In genomic region chr17:63842540-63843386, GRCh38 we compare ENCODE assay signal across 1 cellular context.
A peak's percentile ranks its signal among the peaks of the same experiment; 100 is the strongest.
TF ChIP-seq lines count a peak whose summit lies in the region.

TSS of gene SMARCD2 (minus strand) at chr17:63842685. CDS start at chr17:63842674, 11 bp downstream.

TF ChIP-seq in K562, 482 proteins besides CTCF, POLR2A, EP300 and RAD21 (continued from another document and continues in another):
- TF ChIP-seq ZNF124 (CRISPR knock-in tag; IDR thresholded peaks at IDR 0.05) (no peak), MYNN (IDR thresholded peaks at IDR 0.05) (peak; percentile 64), MYNN (CRISPR knock-in tag; IDR thresholded peaks at IDR 0.05) (no peak), ZNF707 (CRISPR knock-in tag; conservative IDR thresholded peaks at IDR 0.05) (no peak), ATF1 (CRISPR knock-in tag; IDR thresholded peaks at IDR 0.05) (peak; percentile 65), ATF1 (tag; IDR thresholded peaks at IDR 0.05) (peak; percentile 81), MTF1 (CRISPR knock-in tag; IDR thresholded peaks at IDR 0.05; ENCODE audit: borderline replicate concordance) (0 out of 2 replicates have a peak, but pooled peaks have one; percentile 16), TOE1 (IDR thresholded peaks at IDR 0.05; ENCODE audit: borderline replicate concordance) (peak; percentile 97), TOE1 (CRISPR knock-in tag; IDR thresholded peaks at IDR 0.05; ENCODE audit: borderline replicate concordance, low read depth) (peak; percentile 86; the same call in 1 of the 2 replicates), TBL1XR1 (IDR thresholded peaks at IDR 0.05; ENCODE audit: low read length in 2 of 2) (peak; percentile 75 to 88), SMARCE1 (IDR thresholded peaks at IDR 0.05) (peak; percentile 19), ZSCAN32 (CRISPR knock-in tag; IDR thresholded peaks at IDR 0.05) (no peak; the same call in 1 of the 2 replicates), TCFL5 (CRISPR knock-in tag; conservative IDR thresholded peaks at IDR 0.05) (no peak), HDAC6 (IDR thresholded peaks at IDR 0.05; ENCODE audit: low read depth, low read length) (no peak), CBX2 (IDR thresholded peaks at IDR 0.05; ENCODE audit: insufficient read depth, low read length, poor library complexity, severe bottlenecking) (no peak), HDAC3 (IDR thresholded peaks at IDR 0.05; ENCODE audit: borderline replicate concordance, partially characterized antibody) (peak; percentile 100), PBX2 (CRISPR knock-in tag; IDR thresholded peaks at IDR 0.05; ENCODE audit: low read depth) (no peak), PBX2 (tag; conservative IDR thresholded peaks at IDR 0.05; ENCODE audit: low read depth) (no peak), SRSF1 (IDR thresholded peaks at IDR 0.05; ENCODE audit: low read depth, low read length) (no peak), ZKSCAN1 (IDR thresholded peaks at IDR 0.05; ENCODE audit: low read depth, low read length) (peak; percentile 82; the same call in 1 of the 2 replicates), ZNF696 (CRISPR knock-in tag; conservative IDR thresholded peaks at IDR 0.05) (no peak), ZBTB49 (CRISPR knock-in tag; IDR thresholded peaks at IDR 0.05; ENCODE audit: borderline replicate concordance) (peak; percentile 57; the same call in 1 of the 2 replicates), KAT8 (IDR thresholded peaks at IDR 0.05; ENCODE audit: low read depth) (no peak), TBP (optimal IDR thresholded peaks at IDR 0.05; ENCODE audit: low read depth, low read length) (peak; percentile 79), RAD51 (IDR thresholded peaks at IDR 0.05; ENCODE audit: borderline replicate concordance, low read depth) (0 out of 2 replicates have a peak, but pooled peaks have one; percentile 27), ZNF140 (CRISPR knock-in tag; IDR thresholded peaks at IDR 0.05) (no peak), BRF1 (IDR thresholded peaks at IDR 0.05; ENCODE audit: borderline replicate concordance, extremely low read depth, insufficient read length) (no peak)
- TF ChIP-seq, protein P1, sequence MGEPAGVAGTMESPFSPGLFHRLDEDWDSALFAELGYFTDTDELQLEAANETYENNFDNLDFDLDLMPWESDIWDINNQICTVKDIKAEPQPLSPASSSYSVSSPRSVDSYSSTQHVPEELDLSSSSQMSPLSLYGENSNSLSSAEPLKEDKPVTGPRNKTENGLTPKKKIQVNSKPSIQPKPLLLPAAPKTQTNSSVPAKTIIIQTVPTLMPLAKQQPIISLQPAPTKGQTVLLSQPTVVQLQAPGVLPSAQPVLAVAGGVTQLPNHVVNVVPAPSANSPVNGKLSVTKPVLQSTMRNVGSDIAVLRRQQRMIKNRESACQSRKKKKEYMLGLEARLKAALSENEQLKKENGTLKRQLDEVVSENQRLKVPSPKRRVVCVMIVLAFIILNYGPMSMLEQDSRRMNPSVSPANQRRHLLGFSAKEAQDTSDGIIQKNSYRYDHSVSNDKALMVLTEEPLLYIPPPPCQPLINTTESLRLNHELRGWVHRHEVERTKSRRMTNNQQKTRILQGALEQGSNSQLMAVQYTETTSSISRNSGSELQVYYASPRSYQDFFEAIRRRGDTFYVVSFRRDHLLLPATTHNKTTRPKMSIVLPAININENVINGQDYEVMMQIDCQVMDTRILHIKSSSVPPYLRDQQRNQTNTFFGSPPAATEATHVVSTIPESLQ (CRISPR knock-in tag; IDR thresholded peaks at IDR 0.05): peak; percentile 39; the same call in 1 of the 2 replicates
- TF ChIP-seq, protein P2, sequence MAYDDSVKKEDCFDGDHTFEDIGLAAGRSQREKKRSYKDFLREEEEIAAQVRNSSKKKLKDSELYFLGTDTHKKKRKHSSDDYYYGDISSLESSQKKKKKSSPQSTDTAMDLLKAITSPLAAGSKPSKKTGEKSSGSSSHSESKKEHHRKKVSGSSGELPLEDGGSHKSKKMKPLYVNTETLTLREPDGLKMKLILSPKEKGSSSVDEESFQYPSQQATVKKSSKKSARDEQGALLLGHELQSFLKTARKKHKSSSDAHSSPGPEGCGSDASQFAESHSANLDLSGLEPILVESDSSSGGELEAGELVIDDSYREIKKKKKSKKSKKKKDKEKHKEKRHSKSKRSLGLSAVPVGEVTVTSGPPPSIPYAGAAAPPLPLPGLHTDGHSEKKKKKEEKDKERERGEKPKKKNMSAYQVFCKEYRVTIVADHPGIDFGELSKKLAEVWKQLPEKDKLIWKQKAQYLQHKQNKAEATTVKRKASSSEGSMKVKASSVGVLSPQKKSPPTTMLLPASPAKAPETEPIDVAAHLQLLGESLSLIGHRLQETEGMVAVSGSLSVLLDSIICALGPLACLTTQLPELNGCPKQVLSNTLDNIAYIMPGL (CRISPR knock-in tag; IDR thresholded peaks at IDR 0.05): peak; percentile 94
- TF ChIP-seq, protein P3, sequence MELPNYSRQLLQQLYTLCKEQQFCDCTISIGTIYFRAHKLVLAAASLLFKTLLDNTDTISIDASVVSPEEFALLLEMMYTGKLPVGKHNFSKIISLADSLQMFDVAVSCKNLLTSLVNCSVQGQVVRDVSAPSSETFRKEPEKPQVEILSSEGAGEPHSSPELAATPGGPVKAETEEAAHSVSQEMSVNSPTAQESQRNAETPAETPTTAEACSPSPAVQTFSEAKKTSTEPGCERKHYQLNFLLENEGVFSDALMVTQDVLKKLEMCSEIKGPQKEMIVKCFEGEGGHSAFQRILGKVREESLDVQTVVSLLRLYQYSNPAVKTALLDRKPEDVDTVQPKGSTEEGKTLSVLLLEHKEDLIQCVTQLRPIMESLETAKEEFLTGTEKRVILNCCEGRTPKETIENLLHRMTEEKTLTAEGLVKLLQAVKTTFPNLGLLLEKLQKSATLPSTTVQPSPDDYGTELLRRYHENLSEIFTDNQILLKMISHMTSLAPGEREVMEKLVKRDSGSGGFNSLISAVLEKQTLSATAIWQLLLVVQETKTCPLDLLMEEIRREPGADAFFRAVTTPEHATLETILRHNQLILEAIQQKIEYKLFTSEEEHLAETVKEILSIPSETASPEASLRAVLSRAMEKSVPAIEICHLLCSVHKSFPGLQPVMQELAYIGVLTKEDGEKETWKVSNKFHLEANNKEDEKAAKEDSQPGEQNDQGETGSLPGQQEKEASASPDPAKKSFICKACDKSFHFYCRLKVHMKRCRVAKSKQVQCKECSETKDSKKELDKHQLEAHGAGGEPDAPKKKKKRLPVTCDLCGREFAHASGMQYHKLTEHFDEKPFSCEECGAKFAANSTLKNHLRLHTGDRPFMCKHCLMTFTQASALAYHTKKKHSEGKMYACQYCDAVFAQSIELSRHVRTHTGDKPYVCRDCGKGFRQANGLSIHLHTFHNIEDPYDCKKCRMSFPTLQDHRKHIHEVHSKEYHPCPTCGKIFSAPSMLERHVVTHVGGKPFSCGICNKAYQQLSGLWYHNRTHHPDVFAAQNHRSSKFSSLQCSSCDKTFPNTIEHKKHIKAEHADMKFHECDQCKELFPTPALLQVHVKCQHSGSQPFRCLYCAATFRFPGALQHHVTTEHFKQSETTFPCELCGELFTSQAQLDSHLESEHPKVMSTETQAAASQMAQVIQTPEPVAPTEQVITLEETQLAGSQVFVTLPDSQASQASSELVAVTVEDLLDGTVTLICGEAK (IDR thresholded peaks at IDR 0.05): peak; percentile 94
- TF ChIP-seq, protein P3 (CRISPR knock-in tag; IDR thresholded peaks at IDR 0.05): no peak
- TF ChIP-seq, protein P4, sequence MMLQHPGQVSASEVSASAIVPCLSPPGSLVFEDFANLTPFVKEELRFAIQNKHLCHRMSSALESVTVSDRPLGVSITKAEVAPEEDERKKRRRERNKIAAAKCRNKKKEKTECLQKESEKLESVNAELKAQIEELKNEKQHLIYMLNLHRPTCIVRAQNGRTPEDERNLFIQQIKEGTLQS (IDR thresholded peaks at IDR 0.05): no peak
- TF ChIP-seq, protein P4 (CRISPR knock-in tag; conservative IDR thresholded peaks at IDR 0.05): peak; percentile 74
